ENCODE assay signal across 23 cellular contexts in genomic region chr7:155791836-155792235, GRCh38. TPM values are rescaled to one million over a fixed set of nuclear protein-coding genes. Genes with fewer than 3 reads are reported as not detected.
"Had no signal": no experiment of that assay in that cellular context is flagged by ENCODE, and none has a peak within 500 bp of the region (broad histone marks: within the 10 kb centered on the region; RNA-seq: fewer than 3 reads in every experiment).

No MANE protein-coding gene starts in this region.

- FAIRE-seq: endometrium had no signal

- H3K27ac ChIP-seq: brain microvascular endothelial cell, colonic mucosa, gastrocnemius medialis, psoas muscle, skin epidermis, suprapubic skin, transverse colon, vagina, WERI-Rb-1 had no signal

- H3K27me3 ChIP-seq: brain microvascular endothelial cell, vagina had no signal

- DNase-seq: activated CD4-positive, alpha-beta T cell treated with anti-CD3 and anti-CD28 coated beads, Interleukin-2, amount 50 U/mL, for 4 hours; activated effector memory CD4-positive, alpha-beta T cell treated with anti-CD3 and anti-CD28 coated beads, Interleukin-2, amount 50 U/mL, for 16 hours; activated naive CD4-positive, alpha-beta T cell treated with anti-CD3 and anti-CD28 coated beads, Interleukin-2, amount 50 U/mL, for 16 hours; activated T-cell treated with anti-CD3 and anti-CD28 coated beads, Interleukin-2, amount 50 U/mL, for 72 hours; brain microvascular endothelial cell; colonic mucosa; gastrocnemius medialis; left ventricle myocardium superior; nephron progenitor cell; occipital lobe; psoas muscle; stimulated activated CD4-positive, alpha-beta T cell treated with anti-CD3 and anti-CD28 coated beads, Interleukin-15, amount 100 ng/mL, for 24 hours; stimulated activated CD4-positive, alpha-beta T cell treated with anti-CD3 and anti-CD28 coated beads, Interleukin-4, amount 100 ng/mL, for 1 hour; stimulated activated naive CD8-positive, alpha-beta T cell treated with anti-CD3 and anti-CD28 coated beads, Interleukin-15, amount 100 ng/mL, for 72 hours; transverse colon; WERI-Rb-1 had no signal

- H3K27me3 Mint-ChIP-seq: central memory CD8-positive, alpha-beta T cell had no signal

- H3K36me3 ChIP-seq: brain microvascular endothelial cell, colonic mucosa, gastrocnemius medialis, suprapubic skin, transverse colon, vagina, WERI-Rb-1 had no signal

- H3K4me3 ChIP-seq: colonic mucosa, gastrocnemius medialis, psoas muscle, skin epidermis, suprapubic skin, transverse colon, vagina had no signal

- H3K9me3 Mint-ChIP-seq: activated T-cell treated with anti-CD3 and anti-CD28 coated beads, Interleukin-2, amount 50 U/mL, for 72 hours; central memory CD8-positive, alpha-beta T cell; stimulated activated naive CD8-positive, alpha-beta T cell treated with anti-CD3 and anti-CD28 coated beads, Interleukin-15, amount 100 ng/mL, for 72 hours had no signal

- H3K4me3 Mint-ChIP-seq: activated T-cell treated with anti-CD3 and anti-CD28 coated beads, Interleukin-2, amount 50 U/mL, for 72 hours; central memory CD8-positive, alpha-beta T cell; nephron progenitor cell; stimulated activated naive CD8-positive, alpha-beta T cell treated with anti-CD3 and anti-CD28 coated beads, Interleukin-15, amount 100 ng/mL, for 72 hours had no signal

- H3K4me1 ChIP-seq: colonic mucosa, psoas muscle had no signal

- H3K9me3 ChIP-seq: colonic mucosa, gastrocnemius medialis, psoas muscle, suprapubic skin, transverse colon, vagina had no signal

- ATAC-seq: activated T-cell treated with anti-CD3 and anti-CD28 coated beads, Interleukin-2, amount 50 U/mL, for 72 hours; gastrocnemius medialis; left ventricle myocardium superior; psoas muscle; right cardiac atrium; stimulated activated naive CD8-positive, alpha-beta T cell treated with anti-CD3 and anti-CD28 coated beads, Interleukin-15, amount 100 ng/mL, for 72 hours had no signal

- H3K27ac Mint-ChIP-seq: activated T-cell treated with anti-CD3 and anti-CD28 coated beads, Interleukin-2, amount 50 U/mL, for 72 hours; nephron progenitor cell had no signal

RNA-seq across cellular contexts. Expression of gene SHH, which starts 20.4 kb away (rescaled TPM):
- total RNA-seq: activated CD8-positive, alpha-beta memory T cell treated with anti-CD3 and anti-CD28 coated beads for 36 hours; gastrocnemius medialis; left ventricle myocardium superior; psoas muscle; right cardiac atrium had no signal
- polyA plus RNA-seq: right cardiac atrium had no signal
